Comparison of ENCODE assay signal across 17 cellular contexts in the genomic region with DNA sequence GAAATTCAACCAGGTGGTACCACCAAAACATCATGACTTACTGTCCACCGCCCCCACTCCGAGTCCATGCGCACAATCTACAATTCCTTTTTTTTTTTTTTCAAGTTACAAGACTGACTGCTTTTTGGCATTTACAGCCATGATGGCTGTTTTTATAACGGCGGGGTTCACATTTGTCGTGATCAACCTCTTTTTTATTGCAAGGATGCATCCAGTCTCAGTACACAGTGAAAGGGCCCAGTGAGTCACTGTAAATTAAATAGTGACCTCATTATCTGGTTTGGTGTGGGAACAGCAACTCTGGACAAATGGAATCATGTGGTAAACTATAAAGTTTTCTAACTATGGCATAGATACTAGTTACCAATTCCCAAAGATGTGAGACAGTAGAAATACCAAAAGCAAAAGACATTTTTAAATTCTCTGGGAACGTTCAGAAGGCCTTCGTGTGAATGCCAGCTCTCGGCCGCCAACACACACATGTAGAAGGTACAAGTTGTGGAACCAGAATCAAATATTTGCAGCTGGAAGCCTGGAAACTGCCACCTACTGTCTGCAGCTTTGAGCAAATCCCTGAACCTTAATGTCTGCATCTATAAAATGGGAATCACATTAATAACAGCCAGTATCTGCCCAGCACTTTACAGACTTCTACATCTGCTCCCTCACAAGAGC. TPM values are rescaled to one million over a fixed set of nuclear protein-coding genes. Genes with fewer than 3 reads are reported as not detected.
A peak's percentile ranks its signal among the peaks of the same experiment; 100 is the strongest.
DNase-seq lines count a peak whose midpoint lies in the region; ATAC-seq, FAIRE-seq and TF ChIP-seq lines count a peak whose summit lies in the region.
"Had no signal": no experiment of that assay in that cellular context is flagged by ENCODE, and none has a peak within 500 bp of the region (broad histone marks: within the 10 kb centered on the region; RNA-seq: fewer than 3 reads in every experiment).

No MANE protein-coding gene starts in this region.

- 64 to 67% methylated on average over 10 of the region's 10 CpGs for WGBS in GM23248 (ENCODE audit: low coverage in 1 of 2, low lambda C conversion rate in 2 of 2, missing lambda C conversion rate in 2 of 2), 2 experiments
- 70 to 84% (median 78%) methylated on average over 10 of the region's 10 CpGs for WGBS in stomach, 5 donors

- H4K20me1 ChIP-seq in GM23248 (ENCODE audit: insufficient read depth), result no peaks in the 10 kb centered on the region
- no peaks in the 10 kb centered on the region for H4K20me1 ChIP-seq in fibroblast of lung (ENCODE audit: control insufficient read depth, extremely low read depth, insufficient read depth, low read length)

- no peaks in the 10 kb centered on the region for H3K9me2 ChIP-seq in GM23248 (ENCODE audit: insufficient read depth)

- no peak overlapping the region for H2AFZ ChIP-seq in GM23248
- H2AFZ ChIP-seq in fibroblast of lung (ENCODE audit: low read length), result no peak overlapping the region

- H3K36me3 ChIP-seq in GM23248 (ENCODE audit: low read depth) (no peaks in the 10 kb centered on the region), fibroblast of lung (ENCODE audit: control insufficient read depth, insufficient read depth, low read length) (no peaks in the 10 kb centered on the region), stomach (no peaks in the 10 kb centered on the region)

- H3K79me2 ChIP-seq in GM23248 (ENCODE audit: insufficient read depth), result no peaks in the 10 kb centered on the region
- H3K79me2 ChIP-seq in fibroblast of lung (ENCODE audit: control insufficient read depth, insufficient read depth, low read length), result no peaks in the 10 kb centered on the region

- peaks cover 24% of the 10 kb centered on the region for H3F3A ChIP-seq in GM23248 (ENCODE audit: insufficient read depth)

- no peak for TF ChIP-seq EP300 in stomach (IDR thresholded peaks at IDR 0.05)

- H3K27me3 ChIP-seq in GM23248 (replicated peaks; ENCODE audit: insufficient read depth) (no peaks in the 10 kb centered on the region), fibroblast of lung (ENCODE audit: control insufficient read depth, insufficient read depth, low read length) (peaks cover 15% of the 10 kb centered on the region), stomach (peaks cover 4 to 59% (median 19%) of the 10 kb centered on the region in 3 donors)

- in situ Hi-C loops in GM23248 (cut with MboI), result no loop called here

- H3K4me2 ChIP-seq in GM23248 (ENCODE audit: unreplicated experiment), result peak overlapping the region; percentile 46
- peak overlapping the region; percentile 27 for H3K4me2 ChIP-seq in fibroblast of lung (ENCODE audit: extremely low read depth, insufficient read depth, low read length)

- H3K9me3 ChIP-seq in GM23248 (ENCODE audit: low read depth) (no peaks in the 10 kb centered on the region), fibroblast of lung (ENCODE audit: control insufficient read depth, insufficient read depth, low read depth, low read length) (no peaks in the 10 kb centered on the region), stomach (no peaks in the 10 kb centered on the region)

- FAIRE-seq in RCC 7860 (lab: Jason Lieb, UNC), result peak; percentile 92

- TF ChIP-seq POLR2A in stomach (IDR thresholded peaks at IDR 0.05), result no peak

- intact Hi-C loops in stomach (cut with DNase I; ENCODE audit: low total_unique reads), result no loop called here

- DNase-seq in GM23248, result peak; percentile 83
- DNase-seq in RCC 7860 (ENCODE audit: low spot score), result peak; percentile 81
- peak; percentile 74 to 88 for DNase-seq in fibroblast of lung (ENCODE audit: low read depth in 2 of 2)
- DNase-seq in stomach, result no peak
- DNase-seq in SW480 (ENCODE audit: low spot score), result no peak
- no peak for DNase-seq in NCI-H2196 treated with DMSO at 0.1 percent for 48 hours (lab: John Stamatoyannopoulos, UW; ENCODE audit: unreplicated experiment)
- DNase-seq in SKM-1 treated with dmso at 0.1 percent for 144 hours (lab: John Stamatoyannopoulos, UW; ENCODE audit: unreplicated experiment), result no peak
- DNase-seq: activated CD4-positive, alpha-beta T cell treated with anti-CD3 and anti-CD28 coated beads, Interleukin-2, amount 10 ng/mL, durations not matched to agents 24 days and 14 days; Calu3; effector CD4-positive, alpha-beta T cell; left colon; naive thymus-derived CD8-positive, alpha-beta T cell; NCI-H1105; stimulated activated naive CD8-positive, alpha-beta T cell treated with anti-CD3 and anti-CD28 coated beads, Interleukin-15, amount 100 ng/mL, for 72 hours; T-helper 2 cell had no signal

- H3K9ac ChIP-seq in GM23248, result peak overlapping the region; percentile 67
- H3K9ac ChIP-seq in fibroblast of lung (ENCODE audit: insufficient read depth, low read length), result no peak overlapping the region

- peak overlapping the region; percentile 90 for H3K27ac ChIP-seq in GM23248
- peak overlapping the region; percentile 69 for H3K27ac ChIP-seq in fibroblast of lung (ENCODE audit: insufficient read depth, low read length)
- peak overlapping the region in 3 of 5 donors; percentile 27 to 59 (median 57) for H3K27ac ChIP-seq in stomach

- H3K4me1 ChIP-seq in GM23248 (ENCODE audit: insufficient read depth) (peaks cover 29% of the 10 kb centered on the region), fibroblast of lung (ENCODE audit: control insufficient read depth, extremely low read depth, insufficient read depth, low read length) (peaks cover 20% of the 10 kb centered on the region), stomach (peaks cover 14 to 17% (median 15%) of the 10 kb centered on the region in 4 donors)

- H3K4me3 ChIP-seq in GM23248 (no peak overlapping the region), fibroblast of lung (replicated peaks in 1 of 4; ENCODE audit: control extremely low read depth in 1 of 4, insufficient read depth in 1 of 4, low read depth in 3 of 4, low read length in 4 of 4) (no peak overlapping the region), stomach (no peak overlapping the region)

- TF ChIP-seq CTCF in fibroblast of lung (conservative IDR thresholded peaks at IDR 0.05 in 1 of 2, IDR thresholded peaks at IDR 0.05 in 1 of 2; ENCODE audit: low read depth in 1 of 2, low read length in 2 of 2), result no peak
- TF ChIP-seq CTCF in stomach (IDR thresholded peaks at IDR 0.05), result no peak

- ATAC-seq in GM18520 (IDR thresholded peaks at IDR 0.05; ENCODE audit: unreplicated experiment), result no peak
- ATAC-seq: activated T-helper 17 cell treated with anti-CD3 and anti-CD28 coated beads, Interleukin-2, amount 50 U/mL, for 72 hours; left colon; naive thymus-derived CD8-positive, alpha-beta T cell; stimulated activated naive CD8-positive, alpha-beta T cell treated with anti-CD3 and anti-CD28 coated beads, Interleukin-15, amount 100 ng/mL, for 72 hours had no signal

RNA-seq across cellular contexts. Expression of a gene that starts 4.9 kb away (rescaled TPM):
- total RNA-seq in GM23248 (2014; rRNA removed; shearing (Covaris generic)), result 0.22 and 1.0 TPM in 2 replicates
- 0.25 and 0.61 TPM in 2 replicates for polyA plus RNA-seq in GM23248 (2016; fragmentation: Nextera tagmentation; extraction: Ambion mirVana)
- under 0.01 TPM in 1 of 2 replicates, not detected in the other for total RNA-seq in fibroblast of lung
- 0.05 and 0.11 TPM in 2 replicates for polyA plus RNA-seq in fibroblast of lung
- polyA plus RNA-seq in fibroblast of lung (2012), result 0.22 and 0.46 TPM in 2 replicates
- 0.12 and 0.22 TPM in 2 replicates for polyA minus RNA-seq in fibroblast of lung (ENCODE audit: low replicate concordance)
- 1 to 10 TPM in 1 of 5 donors, under 1 TPM in 3, not detected in 1; 0.29 to 4.8 (median 0.50) TPM for total RNA-seq in stomach
- polyA plus RNA-seq in stomach, result 1 to 10 TPM in 2 of 3 donors, under 1 TPM in 1; 0.20 to 1.7 (median 1.1) TPM
- total RNA-seq: activated CD4-positive, alpha-beta T cell treated with anti-CD3 and anti-CD28 coated beads, Interleukin-2, amount 10 ng/mL, durations not matched to agents 24 days and 14 days; activated T-helper 17 cell treated with anti-CD3 and anti-CD28 coated beads, Interleukin-2, amount 50 U/mL, for 72 hours; Calu3; naive thymus-derived CD8-positive, alpha-beta T cell had no signal
- polyA plus RNA-seq: naive thymus-derived CD8-positive, alpha-beta T cell had no signal

Comparison
In these comparisons a context has a peak if more than half of its experiments do, and no peak if none do; other contexts are left out.
1. DNase-seq: peak in GM23248 (single experiment), RCC 7860 (single experiment) and fibroblast of lung (2 of 2); none in stomach (single experiment), SW480 (single experiment), NCI-H2196 treated with DMSO at 0.1 percent for 48 hours (single experiment) and SKM-1 treated with dmso at 0.1 percent for 144 hours (single experiment).
2. Peak in every context shown above with its lines, with median percentiles within 50 percentile points of each other: H3K27ac ChIP-seq.